ENCODE assay signal across 8 cellular contexts in genomic region chr16:3306078-3306477, GRCh38. TPM values are rescaled to one million over a fixed set of nuclear protein-coding genes. Genes with fewer than 3 reads are reported as not detected.
DNase-seq lines count a peak whose midpoint lies in the region; ATAC-seq, FAIRE-seq and TF ChIP-seq lines count a peak whose summit lies in the region.

No MANE protein-coding gene starts in this region.

- peaks cover 44% of the 10 kb centered on the region for H3K9me3 Mint-ChIP-seq in activated CD8-positive, alpha-beta T cell treated with anti-CD3 and anti-CD28 coated beads for 36 hours

- intact Hi-C loops in activated CD8-positive, alpha-beta T cell treated with anti-CD3 and anti-CD28 coated beads for 36 hours (cut with micrococcal nuclease): no loop called here

- TF ChIP-seq CTCF in activated CD8-positive, alpha-beta T cell treated with anti-CD3 and anti-CD28 coated beads for 36 hours (IDR thresholded peaks at IDR 0.05): no peak

- peaks cover 23% of the 10 kb centered on the region for H3K4me1 Mint-ChIP-seq in activated CD8-positive, alpha-beta T cell treated with anti-CD3 and anti-CD28 coated beads for 36 hours (ENCODE audit: low read depth)

- H3K27me3 Mint-ChIP-seq in activated CD8-positive, alpha-beta T cell treated with anti-CD3 and anti-CD28 coated beads for 36 hours: no peaks in the 10 kb centered on the region

- POLR2A ChIA-PET in activated CD8-positive, alpha-beta T cell treated with anti-CD3 and anti-CD28 coated beads for 36 hours (lab: Charles Lee): interaction anchor here (0.8 to 2.8 kb wide), 15 partner anchors 9 to 137 kb away, joined by 3 to 24 read pairs (median 4); partner anchors contain the start of genes NAA60, ZNF174, ZNF200 and ZNF263

- WGBS in iPS DF 6.9 (ENCODE audit: insufficient coverage, insufficient read length): no CpG with 5 or more reads among the region's 11 CpGs
- WGBS in small intestine, 3 donors: 62 to 73% (median 70%) methylated on average over 11 of the region's 11 CpGs

- H3K36me3 Mint-ChIP-seq in activated CD8-positive, alpha-beta T cell treated with anti-CD3 and anti-CD28 coated beads for 36 hours (ENCODE audit: low read depth): peaks cover 81% of the 10 kb centered on the region

- FAIRE-seq in small intestine (lab: Jason Lieb, UNC): no peak

- no peak for ATAC-seq in activated CD8-positive, alpha-beta T cell treated with anti-CD3 and anti-CD28 coated beads for 36 hours
- ATAC-seq in HG03460 (IDR thresholded peaks at IDR 0.05; ENCODE audit: unreplicated experiment): no peak
- no peak for ATAC-seq in GM19351 (IDR thresholded peaks at IDR 0.05; ENCODE audit: unreplicated experiment)

- H3K9me3 ChIP-seq in HAP-1 (peaks cover 17% of the 10 kb centered on the region), iPS DF 6.9 (ENCODE audit: control insufficient read depth, insufficient read depth, low read length) (peaks cover 5% of the 10 kb centered on the region; the same call in 1 of the 2 replicates), small intestine (ENCODE audit: control insufficient read depth, low read depth) (peaks cover 5% of the 10 kb centered on the region)

- peak overlapping the region; percentile 62 for H3K4me3 ChIP-seq in HAP-1
- H3K4me3 ChIP-seq in iPS DF 6.9 (ENCODE audit: low read length): peak overlapping the region; percentile 57
- H3K4me3 ChIP-seq in small intestine (ENCODE audit: low read depth in 1 of 2, low read length in 2 of 2): peak overlapping the region; percentile 62 to 80

- no peak for DNase-seq in HAP-1 (ENCODE audit: low spot score in 2 of 2)
- DNase-seq in activated CD8-positive, alpha-beta T cell treated with anti-CD3 and anti-CD28 coated beads for 36 hours: no peak
- DNase-seq in iPS DF 6.9 (ENCODE audit: low read depth, low spot score): no peak
- DNase-seq in small intestine: no peak
- no peak for DNase-seq in NCI-H2107 treated with DMSO at 0.1 percent for 48 hours (lab: John Stamatoyannopoulos, UW; ENCODE audit: unreplicated experiment)
- DNase-seq in 8988T: no peak

- H3K27ac Mint-ChIP-seq in activated CD8-positive, alpha-beta T cell treated with anti-CD3 and anti-CD28 coated beads for 36 hours: peak overlapping the region; percentile 90

- no peaks in the 10 kb centered on the region for H3K27me3 ChIP-seq in HAP-1 (ENCODE audit: low read depth)
- no peaks in the 10 kb centered on the region for H3K27me3 ChIP-seq in iPS DF 6.9 (ENCODE audit: control insufficient read depth, insufficient read depth, low read length)
- H3K27me3 ChIP-seq in small intestine (ENCODE audit: control insufficient read depth in 2 of 2, insufficient read depth in 2 of 2, low read length in 2 of 2): no peaks in the 10 kb centered on the region

- H3K4me1 ChIP-seq in HAP-1 (peaks cover 12% of the 10 kb centered on the region), iPS DF 6.9 (ENCODE audit: control insufficient read depth, insufficient read depth, low read length) (no peaks in the 10 kb centered on the region), small intestine (ENCODE audit: control insufficient read depth in 2 of 2, insufficient read depth in 1 of 2, low read depth in 1 of 2, low read length in 1 of 2) (peaks cover 0 to 5% of the 10 kb centered on the region in 2 donors)

- H3K36me3 ChIP-seq in HAP-1 (replicated peaks) (peaks cover 10% of the 10 kb centered on the region), iPS DF 6.9 (ENCODE audit: control insufficient read depth, insufficient read depth, low read length) (peaks cover 11% of the 10 kb centered on the region; the same call in 1 of the 2 replicates), small intestine (ENCODE audit: control insufficient read depth in 2 of 2, insufficient read depth in 2 of 2, low read length in 2 of 2) (peaks cover 0 to 13% of the 10 kb centered on the region in 2 donors)

- H3K27ac ChIP-seq in iPS DF 6.9 (ENCODE audit: low read length) (no peak overlapping the region), small intestine (ENCODE audit: low read depth in 1 of 2, low read length in 1 of 2) (peak overlapping the region in 1 of 2 donors; percentile 96)

- peak overlapping the region; percentile 83 for H3K4me3 Mint-ChIP-seq in activated CD8-positive, alpha-beta T cell treated with anti-CD3 and anti-CD28 coated beads for 36 hours

- in situ Hi-C loops in HAP-1 (cut with MboI; ENCODE audit: low sequenced_read_pairs): no loop called here

- CTCF ChIA-PET in activated CD8-positive, alpha-beta T cell treated with anti-CD3 and anti-CD28 coated beads for 36 hours (lab: Charles Lee): interaction anchor here (0.9 kb wide), 1 partner anchor 95 kb away, joined by 3 read pairs; the partner anchor contains the start of gene ZNF174

RNA-seq across cellular contexts. Expression of gene ZNF75A, which starts 0.8 kb away (rescaled TPM):
- total RNA-seq in activated CD8-positive, alpha-beta T cell treated with anti-CD3 and anti-CD28 coated beads for 36 hours: 10 to 100 TPM; 21.2 to 21.7 TPM
- 10 to 100 TPM; 12.2 to 18.1 (median 15.9) TPM for polyA plus RNA-seq in small intestine

RNA-seq across cellular contexts. Expression of gene TIGD7, which starts 0.8 kb away (rescaled TPM):
- 1 to 10 TPM; 4.0 to 4.7 TPM for total RNA-seq in activated CD8-positive, alpha-beta T cell treated with anti-CD3 and anti-CD28 coated beads for 36 hours
- polyA plus RNA-seq in small intestine: 1 to 10 TPM in 2 of 3 donors, under 1 TPM in 1; 0.89 to 2.2 (median 1.6) TPM

RNA-seq across cellular contexts. Expression of gene ZNF263, which starts 22.8 kb away (rescaled TPM):
- total RNA-seq in activated CD8-positive, alpha-beta T cell treated with anti-CD3 and anti-CD28 coated beads for 36 hours: 10 to 100 TPM; 19.5 to 22.0 TPM
- 10 to 100 TPM; 11.0 to 15.9 (median 12.4) TPM for polyA plus RNA-seq in small intestine

RNA-seq across cellular contexts. Expression of gene OR2C1, which starts 49.6 kb away (rescaled TPM):
- total RNA-seq in activated CD8-positive, alpha-beta T cell treated with anti-CD3 and anti-CD28 coated beads for 36 hours: not detected
- polyA plus RNA-seq in small intestine: under 1 TPM in 1 of 3 donors, not detected in 2; 0.04 TPM

RNA-seq across cellular contexts. Expression of gene MEFV, which starts 49.6 kb away (rescaled TPM):
- total RNA-seq in activated CD8-positive, alpha-beta T cell treated with anti-CD3 and anti-CD28 coated beads for 36 hours: not detected
- polyA plus RNA-seq in small intestine: under 1 TPM in 1 of 3 donors, not detected in 2; 0.58 TPM
